In genomic region chr4:172619218-172619617, GRCh38 we compare ENCODE assay signal across 22 cellular contexts.
"Had no signal": no experiment of that assay in that cellular context is flagged by ENCODE, and none has a peak within 500 bp of the region (broad histone marks: within the 10 kb centered on the region; RNA-seq: fewer than 3 reads in every experiment).

No MANE protein-coding gene starts in this region.

- H2AFZ ChIP-seq: neural progenitor cell, parathyroid adenoma had no signal

- H3K4me2 ChIP-seq: neural progenitor cell had no signal

- H3K9me3 ChIP-seq: ovary, psoas muscle, right lobe of liver, sigmoid colon, stomach, thoracic aorta, thyroid gland, tibial nerve, upper lobe of left lung, vagina had no signal

- ATAC-seq: psoas muscle; right cardiac atrium; right lobe of liver; stimulated activated effector memory CD8-positive, alpha-beta T cell treated with anti-CD3 and anti-CD28 coated beads, Interleukin-12 subunit alpha, Interleukin-12 subunit beta, amount 100 ng/mL, for 72 hours; stimulated activated naive B cell treated with anti-CD40 and anti-IgM and Interleukin-4, amounts not matched to agents 10 μg/mL and 1 μg/mL and 100 μg/mL, for 72 hours had no signal

- DNase-seq: occipital lobe; ovary; psoas muscle; right cardiac atrium; right lobe of liver; sigmoid colon; small intestine; stimulated activated CD4-positive, alpha-beta T cell treated with anti-CD3 and anti-CD28 coated beads, Interleukin-15, amount 100 ng/mL, for 24 hours; stimulated activated CD4-positive, alpha-beta T cell treated with anti-CD3 and anti-CD28 coated beads, Interleukin-2, amount 100 ng/mL, for 24 hours; stimulated activated CD4-positive, alpha-beta T cell treated with anti-CD3 and anti-CD28 coated beads, Interleukin-2, amount 100 ng/mL, for 48 hours; stimulated activated CD4-positive, alpha-beta T cell treated with anti-CD3 and anti-CD28 coated beads, Interleukin-4, amount 100 ng/mL, for 24 hours; stimulated activated naive B cell treated with anti-CD40 and anti-IgM and Interleukin-4, amounts not matched to agents 10 μg/mL and 1 μg/mL and 100 μg/mL, for 72 hours; stimulated activated naive CD4-positive, alpha-beta T cell treated with Interleukin-2 at 50 U/mL for 16 hours; stomach; thyroid gland; upper lobe of left lung had no signal

- H3K4me3 ChIP-seq: neural progenitor cell, ovary, psoas muscle, right lobe of liver, sigmoid colon, stomach, thoracic aorta, thyroid gland, tibial nerve, upper lobe of left lung, vagina had no signal

- H3K36me3 ChIP-seq: neural progenitor cell, ovary, right lobe of liver, sigmoid colon, stomach, thoracic aorta, thyroid gland, tibial nerve, upper lobe of left lung, vagina had no signal

- H3K4me1 ChIP-seq: parathyroid adenoma, psoas muscle, right lobe of liver, sigmoid colon, tibial nerve, upper lobe of left lung, vagina had no signal

- H3K9ac ChIP-seq: neural progenitor cell, parathyroid adenoma had no signal

- H3K27me3 ChIP-seq: neural progenitor cell, ovary, right lobe of liver, sigmoid colon, stomach, thyroid gland, tibial nerve, upper lobe of left lung, vagina had no signal

- H3K27ac ChIP-seq: neural progenitor cell, ovary, parathyroid adenoma, psoas muscle, right lobe of liver, sigmoid colon, stomach, thoracic aorta, thyroid gland, tibial nerve, upper lobe of left lung, vagina had no signal
